16 cellular contexts compared by ENCODE assay signal in the genomic region with DNA sequence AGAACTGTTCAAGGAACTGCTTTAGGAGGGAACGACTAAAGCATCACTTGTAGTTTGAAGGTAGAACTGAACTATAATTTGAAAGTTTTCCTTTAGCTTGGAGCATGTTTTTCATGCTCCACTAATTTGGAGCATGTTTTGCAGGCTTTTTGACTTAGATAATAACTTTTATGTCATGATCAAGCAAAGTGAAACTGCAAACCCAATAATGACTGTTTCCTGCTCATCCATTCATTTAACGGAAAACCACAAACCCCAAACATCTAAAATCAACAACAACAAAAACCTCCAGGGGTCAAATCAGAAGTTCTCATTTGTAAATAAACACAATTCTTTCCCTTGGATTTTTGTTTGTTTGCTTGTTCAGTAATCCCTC. TPM values are rescaled to one million over a fixed set of nuclear protein-coding genes. Genes with fewer than 3 reads are reported as not detected.
DNase-seq lines count a peak whose midpoint lies in the region; ATAC-seq and TF ChIP-seq lines count a peak whose summit lies in the region.
"Had no signal": no experiment of that assay in that cellular context is flagged by ENCODE, and none has a peak within 500 bp of the region (broad histone marks: within the 10 kb centered on the region; RNA-seq: fewer than 3 reads in every experiment).

No MANE protein-coding gene starts in this region.

- H3K36me3 Mint-ChIP-seq in IgD-negative memory B cell (peaks cover 2% of the 10 kb centered on the region), progenitor cell of endocrine pancreas (ENCODE audit: insufficient read depth) (no peaks in the 10 kb centered on the region)
- peaks cover 19% of the 10 kb centered on the region for H3K36me3 Mint-ChIP-seq in effector memory CD8-positive, alpha-beta T cell (ENCODE audit: insufficient read depth)

- peak overlapping the region; percentile 54 for H3K4me2 ChIP-seq in DND-41 (ENCODE audit: insufficient read depth, low read length)

- peak overlapping the region in 1 of 2 experiments; percentile 27; a peak in 1 of 4 replicates for H3K4me3 ChIP-seq in DND-41 (ENCODE audit: low read depth in 1 of 2, low read length in 2 of 2)
- no peak overlapping the region for H3K4me3 ChIP-seq in left ventricle myocardium inferior
- H3K4me3 ChIP-seq: cardiac muscle cell, testis had no signal

- TF ChIP-seq CTCF in DND-41 (IDR thresholded peaks at IDR 0.05; ENCODE audit: borderline replicate concordance, extremely low read depth, low read length, poor library complexity, severe bottlenecking) (no peak), progenitor cell of endocrine pancreas (IDR thresholded peaks at IDR 0.05; ENCODE audit: unreplicated experiment) (no peak), left ventricle myocardium inferior (IDR thresholded peaks at IDR 0.05; ENCODE audit: borderline replicate concordance) (no peak)

- H3K27me3 Mint-ChIP-seq in IgD-negative memory B cell (peaks cover 67% of the 10 kb centered on the region), progenitor cell of endocrine pancreas (peaks cover 93% of the 10 kb centered on the region)
- H3K27me3 Mint-ChIP-seq in effector memory CD8-positive, alpha-beta T cell, result peaks cover 0 to 95% of the 10 kb centered on the region in 2 donors

- H4K20me1 ChIP-seq in DND-41 (ENCODE audit: insufficient read depth, low read length), result no peaks in the 10 kb centered on the region

- H3K4me1 ChIP-seq in DND-41 (ENCODE audit: insufficient read depth, low read length) (peaks cover 28% of the 10 kb centered on the region), left ventricle myocardium inferior (peaks cover 27% of the 10 kb centered on the region)
- H3K4me1 ChIP-seq: testis had no signal

- H3K79me2 ChIP-seq in DND-41 (ENCODE audit: insufficient read depth, low read length), result no peaks in the 10 kb centered on the region

- peak; percentile 62 for ATAC-seq in DND-41 (ENCODE audit: insufficient read depth, low read depth)
- no peak for ATAC-seq in effector memory CD8-positive, alpha-beta T cell (replicated peaks)

- H3K9me3 Mint-ChIP-seq in IgD-negative memory B cell, result peaks cover 4 to 21% (median 20%) of the 10 kb centered on the region in 3 donors
- H3K9me3 Mint-ChIP-seq in effector memory CD8-positive, alpha-beta T cell, result peaks cover 0 to 3% of the 10 kb centered on the region in 2 donors
- no peaks in the 10 kb centered on the region for H3K9me3 Mint-ChIP-seq in progenitor cell of endocrine pancreas (ENCODE audit: low read depth)

- H3K27ac Mint-ChIP-seq in IgD-negative memory B cell (peak overlapping the region; percentile 31 to 91 (median 59)), progenitor cell of endocrine pancreas (peak overlapping the region; percentile 76)
- no peak overlapping the region for H3K27ac Mint-ChIP-seq in effector memory CD8-positive, alpha-beta T cell

- H3K4me3 Mint-ChIP-seq in IgD-negative memory B cell (peak overlapping the region in 3 of 4 donors; percentile 43 to 72 (median 56)), progenitor cell of endocrine pancreas (ENCODE audit: low read depth) (peak overlapping the region; percentile 70)
- H3K4me3 Mint-ChIP-seq in effector memory CD8-positive, alpha-beta T cell, result peak overlapping the region; percentile 73

- DNase-seq in DND-41 (no peak), progenitor cell of endocrine pancreas (ENCODE audit: low spot score, unreplicated experiment) (no peak), GDM1 (lab: John Stamatoyannopoulos, UW) (no peak), left ventricle myocardium inferior (no peak), KG1 (lab: John Stamatoyannopoulos, UW) (no peak)
- no peak for DNase-seq in effector memory CD8-positive, alpha-beta T cell
- DNase-seq in activated CD8-positive, alpha-beta memory T cell treated with anti-CD3 and anti-CD28 coated beads for 24 hours, result no peak
- DNase-seq: activated CD4-positive, alpha-beta T cell treated with anti-CD3 and anti-CD28 coated beads for 48 hours; activated effector memory CD4-positive, alpha-beta T cell treated with Interleukin-2 at 50 U/mL for 16 hours; COR-L47; erythroblast; NCI-H187 treated with DMSO at 0.1 percent for 48 hours; NCI-H774; testis had no signal

- H2AFZ ChIP-seq in DND-41 (ENCODE audit: low read depth, low read length), result peak overlapping the region; percentile 47; the same call in 1 of the 2 replicates

- H3K9ac ChIP-seq in DND-41 (ENCODE audit: low read depth, low read length), result peak overlapping the region; percentile 42

- peak overlapping the region; percentile 77 for H3K27ac ChIP-seq in DND-41 (ENCODE audit: low read length)
- H3K27ac ChIP-seq in left ventricle myocardium inferior (replicated peaks), result no peak overlapping the region
- H3K27ac ChIP-seq: cardiac muscle cell, testis had no signal

- H3K9me3 ChIP-seq in DND-41 (ENCODE audit: insufficient read depth, low read length, severe bottlenecking) (peaks cover 26% of the 10 kb centered on the region), left ventricle myocardium inferior (replicated peaks) (no peaks in the 10 kb centered on the region)
- H3K9me3 ChIP-seq: testis had no signal

- H3K4me1 Mint-ChIP-seq in IgD-negative memory B cell, result peaks cover 9 to 26% (median 11%) of the 10 kb centered on the region in 3 donors
- H3K4me1 Mint-ChIP-seq in effector memory CD8-positive, alpha-beta T cell (ENCODE audit: low read depth in 2 of 2), result peaks cover 14 to 19% of the 10 kb centered on the region in 2 donors
- peaks cover 7% of the 10 kb centered on the region for H3K4me1 Mint-ChIP-seq in progenitor cell of endocrine pancreas (ENCODE audit: low read depth)

- H3K27me3 ChIP-seq in DND-41 (ENCODE audit: insufficient read depth, low read length, poor library complexity), result no peaks in the 10 kb centered on the region
- H3K27me3 ChIP-seq in left ventricle myocardium inferior (ENCODE audit: low read depth), result peaks cover 100% of the 10 kb centered on the region

- intact Hi-C loops in left ventricle myocardium inferior (cut with micrococcal nuclease), result no loop called here

- H3K36me3 ChIP-seq in DND-41 (ENCODE audit: insufficient read depth, low read length) (no peaks in the 10 kb centered on the region), left ventricle myocardium inferior (no peaks in the 10 kb centered on the region)
- H3K36me3 ChIP-seq: cardiac muscle cell had no signal

RNA-seq across cellular contexts. Expression of a gene that starts 2.8 kb away (rescaled TPM):
- not detected for polyA plus RNA-seq in IgD-negative memory B cell
- total RNA-seq in progenitor cell of endocrine pancreas (6.9 and 7.4 TPM in 2 replicates), left ventricle myocardium inferior (not detected)
- total RNA-seq: cardiac muscle cell had no signal
- polyA plus RNA-seq: cardiac muscle cell had no signal

Comparison
In these comparisons a context has a peak if more than half of its experiments do, and no peak if none do; other contexts are left out.
1. H3K27ac Mint-ChIP-seq: peak in IgD-negative memory B cell (3 of 3) and progenitor cell of endocrine pancreas (single experiment); none in effector memory CD8-positive, alpha-beta T cell (0 of 2).
2. Peak in every context shown above with its lines, with median percentiles within 50 percentile points of each other: H3K4me3 Mint-ChIP-seq.